23 cellular contexts compared by ENCODE assay signal in the genomic region with DNA sequence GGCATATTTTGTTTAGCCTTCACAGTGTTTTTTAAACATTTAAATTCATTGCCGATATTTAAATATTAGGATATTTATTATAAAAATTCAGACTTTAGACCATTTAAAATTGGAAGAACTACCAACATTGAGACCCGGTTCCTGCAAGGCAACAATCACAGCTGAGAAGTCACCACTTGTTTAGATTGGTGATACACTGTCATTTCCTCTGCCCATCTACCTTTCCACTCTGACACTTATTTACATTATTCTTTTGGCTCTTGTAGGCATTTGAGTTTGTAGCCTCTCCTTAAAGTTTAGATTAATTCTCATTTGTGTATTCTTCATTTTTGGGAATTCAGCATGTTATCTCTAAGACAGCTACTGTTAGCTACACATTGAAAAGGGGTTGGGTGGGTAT. TPM values are rescaled to one million over a fixed set of nuclear protein-coding genes. Genes with fewer than 3 reads are reported as not detected.
DNase-seq lines count a peak whose midpoint lies in the region; ATAC-seq, FAIRE-seq and TF ChIP-seq lines count a peak whose summit lies in the region.
"Had no signal": no experiment of that assay in that cellular context is flagged by ENCODE, and none has a peak within 500 bp of the region (broad histone marks: within the 10 kb centered on the region; RNA-seq: fewer than 3 reads in every experiment).

No MANE protein-coding gene starts in this region.

- BruUV-seq in GM12878 (replicated peaks; lab: Mats Ljungman, UMichigan) = no TSS peak
- no TSS peak for BruUV-seq in PC-3 (replicated peaks; lab: Mats Ljungman, UMichigan)

- SMC1A ChIA-PET in GM12878 (lab: Charles Lee; ENCODE audit: uncharacterized antibody, unreplicated experiment) = interaction anchor here (0.9 to 2.4 kb wide), 10 partner anchors 9 to 194 kb away, joined by 3 to 9 read pairs (median 4); a partner anchor contains a TSS

- H4K20me1 ChIP-seq in GM12878 (ENCODE audit: control insufficient read depth, insufficient read depth) = no peaks in the 10 kb centered on the region
- H4K20me1 ChIP-seq in PC-3 (ENCODE audit: low read length) = no peaks in the 10 kb centered on the region

- H3K4me3 Mint-ChIP-seq in activated naive CD4-positive, alpha-beta T cell treated with anti-CD3 and anti-CD28 coated beads, Interleukin-2, amount 10 ng/mL, durations not matched to agents 7 days and 5 days = no peak overlapping the region
- no peak overlapping the region for H3K4me3 Mint-ChIP-seq in activated naive CD4-positive, alpha-beta T cell treated with anti-CD3 and anti-CD28 coated beads for 36 hours
- H3K4me3 Mint-ChIP-seq: activated CD8-positive, alpha-beta T cell treated with anti-CD3 and anti-CD28 coated beads, Interleukin-2, amount 10 ng/mL, durations not matched to agents 7 days and 5 days; activated naive CD8-positive, alpha-beta T cell; type B pancreatic cell had no signal

- WGBS in GM12878 (ENCODE audit: insufficient coverage, insufficient replicate concordance, low lambda C conversion rate, missing lambda C conversion rate) = 75% methylated on average over 2 of the region's 2 CpGs

- intact Hi-C loops in activated naive CD4-positive, alpha-beta T cell treated with anti-CD3 and anti-CD28 coated beads for 36 hours (cut with micrococcal nuclease) = loop anchor here (5.0 kb wide), 1 partner anchor 65 kb away; no protein-coding TSS in a partner anchor
- intact Hi-C loops in GM12878 (cut with micrococcal nuclease; ENCODE audit: unreplicated experiment) = no loop called here
- intact Hi-C loops in PC-3 (cut with micrococcal nuclease) = no loop called here

- H2AFZ ChIP-seq in GM12878 (ENCODE audit: control insufficient read depth, low read depth, low read length) (no peak overlapping the region), PC-3 (ENCODE audit: low read length) (no peak overlapping the region)

- H3K4me2 ChIP-seq in GM12878 (ENCODE audit: control insufficient read depth, insufficient read depth) (no peak overlapping the region), PC-3 (ENCODE audit: low read length) (no peak overlapping the region)

- H3K27ac ChIP-seq in GM12878 (ENCODE audit: control insufficient read depth, insufficient read depth) (no peak overlapping the region), PC-3 (ENCODE audit: low read length) (no peak overlapping the region)

- peak overlapping the region; percentile 62 for H3K27ac Mint-ChIP-seq in activated naive CD4-positive, alpha-beta T cell treated with anti-CD3 and anti-CD28 coated beads, Interleukin-2, amount 10 ng/mL, durations not matched to agents 7 days and 5 days
- H3K27ac Mint-ChIP-seq in activated naive CD4-positive, alpha-beta T cell treated with anti-CD3 and anti-CD28 coated beads for 36 hours = no peak overlapping the region
- H3K27ac Mint-ChIP-seq: activated CD8-positive, alpha-beta T cell treated with anti-CD3 and anti-CD28 coated beads, Interleukin-2, amount 10 ng/mL, durations not matched to agents 7 days and 5 days; activated naive CD8-positive, alpha-beta T cell; type B pancreatic cell had no signal

- no peaks in the 10 kb centered on the region for H3K9me3 Mint-ChIP-seq in activated naive CD4-positive, alpha-beta T cell treated with anti-CD3 and anti-CD28 coated beads, Interleukin-2, amount 10 ng/mL, durations not matched to agents 7 days and 5 days
- no peaks in the 10 kb centered on the region for H3K9me3 Mint-ChIP-seq in activated naive CD4-positive, alpha-beta T cell treated with anti-CD3 and anti-CD28 coated beads for 36 hours
- H3K9me3 Mint-ChIP-seq: type B pancreatic cell had no signal

- H3K9me2 ChIP-seq in PC-3 (replicated peaks; ENCODE audit: low read length) = no peaks in the 10 kb centered on the region

- no peak overlapping the region for H3K9ac ChIP-seq in GM12878 (ENCODE audit: control insufficient read depth, insufficient read depth, low read length)
- no peak overlapping the region for H3K9ac ChIP-seq in PC-3 (ENCODE audit: low read length)

- H3K27me3 ChIP-seq in GM12878 (replicated peaks in 1 of 2; ENCODE audit: control insufficient read depth in 2 of 2, insufficient read depth in 2 of 2, low read length in 1 of 2) (no peaks in the 10 kb centered on the region), PC-3 (ENCODE audit: low read length) (no peaks in the 10 kb centered on the region)

- no peak for FAIRE-seq in GM12878 (lab: Jason Lieb, UNC)
- FAIRE-seq in frontal cortex (lab: Jason Lieb, UNC) = no peak
- FAIRE-seq: bronchial epithelial cell had no signal

- H3K36me3 Mint-ChIP-seq in activated naive CD4-positive, alpha-beta T cell treated with anti-CD3 and anti-CD28 coated beads, Interleukin-2, amount 10 ng/mL, durations not matched to agents 7 days and 5 days = peaks cover 24% of the 10 kb centered on the region
- peaks cover 15% of the 10 kb centered on the region for H3K36me3 Mint-ChIP-seq in activated naive CD4-positive, alpha-beta T cell treated with anti-CD3 and anti-CD28 coated beads for 36 hours (ENCODE audit: low read depth)

- peak; percentile 31; the same call in 1 of the 3 replicates for ATAC-seq in GM12878
- ATAC-seq in PC-3 = no peak
- ATAC-seq: activated CD8-positive, alpha-beta T cell treated with anti-CD3 and anti-CD28 coated beads, Interleukin-2, amount 10 ng/mL, durations not matched to agents 7 days and 5 days had no signal

- TF ChIP-seq EP300 in GM12878 (IDR thresholded peaks at IDR 0.05; ENCODE audit: borderline replicate concordance in 1 of 2, control insufficient read depth in 1 of 2, low read depth in 2 of 2, low read length in 2 of 2) = no peak

- H3K36me3 ChIP-seq in GM12878 (ENCODE audit: control insufficient read depth in 2 of 2, insufficient read depth in 2 of 2, low read length in 1 of 2) (peaks cover 0 to 4% of the 10 kb centered on the region in 2 experiments; a peak in 2 of 4 replicates), PC-3 (ENCODE audit: low read depth, low read length) (peaks cover 5% of the 10 kb centered on the region; the same call in 1 of the 2 replicates)

- TF ChIP-seq POLR2A in GM12878 (IDR thresholded peaks at IDR 0.05; ENCODE audit: low read depth, low read length) = no peak

- CTCF ChIA-PET in activated naive CD4-positive, alpha-beta T cell treated with anti-CD3 and anti-CD28 coated beads, Interleukin-2, amount 10 ng/mL, durations not matched to agents 7 days and 5 days (lab: Charles Lee) = no interaction called here
- CTCF ChIA-PET in activated naive CD4-positive, alpha-beta T cell treated with anti-CD3 and anti-CD28 coated beads for 36 hours (lab: Charles Lee) = interaction anchor here (0.6 to 1.3 kb wide), 2 partner anchors 85 to 86 kb away, joined by 3 to 4 read pairs; no protein-coding TSS in a partner anchor
- CTCF ChIA-PET in GM12878 (lab: Yijun Ruan, JAX) (interaction anchor here (1.0 to 1.5 kb wide), 4 partner anchors 8 to 194 kb away, joined by 3 to 4 read pairs (median 3); no protein-coding TSS in a partner anchor), PC-3 (lab: Charles Lee) (no interaction called here)

- H3K79me2 ChIP-seq in GM12878 (ENCODE audit: control insufficient read depth, insufficient read depth, low read length) (peaks cover 2% of the 10 kb centered on the region; the same call in 1 of the 2 replicates), PC-3 (ENCODE audit: low read length) (no peaks in the 10 kb centered on the region)

- RAD21 ChIA-PET in GM12878 (lab: Charles Lee; ENCODE audit: unreplicated experiment) = interaction anchor here (0.9 to 2.0 kb wide), 10 partner anchors 9 to 556 kb away, joined by 3 to 6 read pairs (median 3); a partner anchor contains a TSS

- no peak for DNase-seq in activated naive CD4-positive, alpha-beta T cell treated with anti-CD3 and anti-CD28 coated beads, Interleukin-2, amount 10 ng/mL, durations not matched to agents 7 days and 5 days
- DNase-seq in activated naive CD4-positive, alpha-beta T cell treated with anti-CD3 and anti-CD28 coated beads for 36 hours = no peak
- DNase-seq in NAMALWA (ENCODE audit: low spot score) (peak; percentile 22), GM12878 (ENCODE audit: low read depth, low spot score) (no peak), NCI-H1930 (lab: John Stamatoyannopoulos, UW) (no peak), KBM-7 (no peak), PC-3 (no peak), frontal cortex (ENCODE audit: low spot score in 2 of 2) (no peak)
- DNase-seq: activated CD4-positive, alpha-beta T cell treated with anti-CD3 and anti-CD28 coated beads for 4 hours; activated CD8-positive, alpha-beta T cell treated with anti-CD3 and anti-CD28 coated beads, Interleukin-2, amount 10 ng/mL, durations not matched to agents 7 days and 5 days; aorta; hippocampal formation; NCI-H1048; NCI-H1694; NCI-H510A; SHP77 treated with DMSO at 0.1 percent for 48 hours; stimulated activated CD4-positive, alpha-beta T cell treated with anti-CD3 and anti-CD28 coated beads, Interleukin-15, amount 100 ng/mL, for 24 hours; stimulated activated CD4-positive, alpha-beta T cell treated with anti-CD3 and anti-CD28 coated beads, Interleukin-4, amount 100 ng/mL, for 4 hours had no signal

- no peak for TF ChIP-seq RAD21 in GM12878 (IDR thresholded peaks at IDR 0.05; ENCODE audit: insufficient read depth, low read depth, low read length)

- H3K4me1 Mint-ChIP-seq in activated naive CD4-positive, alpha-beta T cell treated with anti-CD3 and anti-CD28 coated beads, Interleukin-2, amount 10 ng/mL, durations not matched to agents 7 days and 5 days = peaks cover 7% of the 10 kb centered on the region
- peaks cover 16% of the 10 kb centered on the region for H3K4me1 Mint-ChIP-seq in activated naive CD4-positive, alpha-beta T cell treated with anti-CD3 and anti-CD28 coated beads for 36 hours (ENCODE audit: low read depth)

- no peaks in the 10 kb centered on the region for H3K27me3 Mint-ChIP-seq in activated naive CD4-positive, alpha-beta T cell treated with anti-CD3 and anti-CD28 coated beads, Interleukin-2, amount 10 ng/mL, durations not matched to agents 7 days and 5 days
- H3K27me3 Mint-ChIP-seq in activated naive CD4-positive, alpha-beta T cell treated with anti-CD3 and anti-CD28 coated beads for 36 hours (ENCODE audit: low read depth) = no peaks in the 10 kb centered on the region
- H3K27me3 Mint-ChIP-seq: activated naive CD8-positive, alpha-beta T cell; type B pancreatic cell had no signal

- peaks cover 15% of the 10 kb centered on the region for H3K4me1 ChIP-seq in GM12878 (ENCODE audit: control insufficient read depth, insufficient read depth, low read length)
- H3K4me1 ChIP-seq in PC-3 (ENCODE audit: insufficient read depth, low read length) = no peaks in the 10 kb centered on the region

- in situ Hi-C loops in GM12878 (cut with MboI) = no loop called here
- in situ Hi-C loops in KBM-7 (cut with MboI; ENCODE audit: low pct_unique_long_range_greater_than_20kb, low sequenced_read_pairs) = no loop called here

- H3K4me3 ChIP-seq in GM12878 = no peak overlapping the region
- H3K4me3 ChIP-seq in PC-3 (ENCODE audit: low read length) = no peak overlapping the region
- H3K4me3 ChIP-seq: lung had no signal

- H3K9me3 ChIP-seq in GM12878 (replicated peaks; ENCODE audit: control insufficient read depth, insufficient read depth, low read length) (no peaks in the 10 kb centered on the region; the same call in 2 of the 3 replicates), PC-3 (ENCODE audit: low read length) (no peaks in the 10 kb centered on the region)

- no peak for TF ChIP-seq CTCF in GM12878 (IDR thresholded peaks at IDR 0.05 in 2 of 3, conservative IDR thresholded peaks at IDR 0.05 in 1 of 3; ENCODE audit: control insufficient read depth in 2 of 3, extremely low read depth in 1 of 3, insufficient read depth in 1 of 3, low read depth in 3 of 3, low read length in 3 of 3)
- no peak for TF ChIP-seq CTCF in PC-3 (conservative IDR thresholded peaks at IDR 0.05; ENCODE audit: low read depth, low read length)

- POLR2A ChIA-PET in GM12878 (lab: Charles Lee) (interaction anchor here (0.8 to 1.1 kb wide), 4 partner anchors 8 to 186 kb away, joined by 3 to 4 read pairs (median 3); no protein-coding TSS in a partner anchor), PC-3 (lab: Charles Lee; ENCODE audit: unreplicated experiment) (no interaction called here)

- no peaks in the 10 kb centered on the region for H3F3A ChIP-seq in PC-3 (ENCODE audit: low read length, unreplicated experiment)

RNA-seq across cellular contexts. Expression of a gene that starts 10.3 kb away (rescaled TPM):
- total RNA-seq in activated naive CD4-positive, alpha-beta T cell treated with anti-CD3 and anti-CD28 coated beads for 36 hours = under 1 TPM; 0.48 to 0.59 TPM
- 1.5 and 2.0 TPM in 2 replicates for total RNA-seq in GM12878 (2013; cell fraction: nucleolus; rRNA removed)
- total RNA-seq in GM12878 (2014; rRNA removed) (1.1 and 1.3 TPM in 2 replicates), GM12878 (2014; rRNA removed; fragmentation: Illumina TruSeq; extraction: Trizol) (0.60 and 0.94 TPM in 2 replicates), GM12878 (2021) (0.58 and 0.97 TPM in 2 replicates), PC-3 (2014; rRNA removed) (0.73 and 1.2 TPM in 2 replicates), frontal cortex (0.82 TPM)
- polyA plus RNA-seq in GM12878 (2011; ENCODE audit: low read depth) = 0.17 TPM
- polyA plus RNA-seq in GM12878 (2011; rRNA removed) (0.45 and 0.52 TPM in 2 replicates), GM12878 (2014; fragmentation: Illumina TruSeq; extraction: Trizol) (0.46 and 0.79 TPM in 2 replicates), GM12878 (2014; fragmentation: Nextera tagmentation; extraction: Ambion mirVana) (under 1 TPM; 0.39 to 0.57 TPM), GM12878 (2014; rRNA removed) (0.52 and 0.96 TPM in 2 replicates), GM12878 (2016; fragmentation: Nextera tagmentation; extraction: Ambion mirVana) (under 1 TPM; 0.21 to 0.31 TPM)
- polyA plus RNA-seq in GM12878 (2011; cell fraction: cytosol; rRNA removed) = 0.28 and 0.57 TPM in 2 replicates
- polyA plus RNA-seq in GM12878 (2011; cell fraction: nucleus; rRNA removed) = 1.3 and 1.4 TPM in 2 replicates
- polyA plus RNA-seq in GM12878 (2012) = 0.24 and 0.55 TPM in 2 replicates
- polyA minus RNA-seq in GM12878 (2011; rRNA and poly(A)+ RNA removed) = 0.72 and 1.5 TPM in 2 replicates
- 1.3 and 2.0 TPM in 2 replicates for polyA minus RNA-seq in GM12878 (2011; cell fraction: cytosol; rRNA and poly(A)+ RNA removed)
- polyA minus RNA-seq in GM12878 (2011; cell fraction: nucleus; rRNA and poly(A)+ RNA removed) = 0.60 and 2.1 TPM in 2 replicates
- total RNA-seq: osteocyte had no signal

Comparison
In these comparisons a context has a peak if more than half of its experiments do, and no peak if none do; other contexts are left out.
1. CTCF ChIA-PET loops: an anchor here in activated naive CD4-positive, alpha-beta T cell treated with anti-CD3 and anti-CD28 coated beads for 36 hours (0.6 to 1.3 kb wide) and GM12878 (1.0 to 1.5 kb wide); none called in activated naive CD4-positive, alpha-beta T cell treated with anti-CD3 and anti-CD28 coated beads, Interleukin-2, amount 10 ng/mL, durations not matched to agents 7 days and 5 days and PC-3.